Comparison of ENCODE assay signal across 18 cellular contexts in genomic region chr2:148903946-148904345, GRCh38. TPM values are rescaled to one million over a fixed set of nuclear protein-coding genes. Genes with fewer than 3 reads are reported as not detected.
DNase-seq lines count a peak whose midpoint lies in the region; ATAC-seq lines count a peak whose summit lies in the region.
"Had no signal": no experiment of that assay in that cellular context is flagged by ENCODE, and none has a peak within 500 bp of the region (broad histone marks: within the 10 kb centered on the region; RNA-seq: fewer than 3 reads in every experiment).

No MANE protein-coding gene starts in this region.

- H3K4me3 ChIP-seq in HAP-1, result no peak overlapping the region
- H3K4me3 ChIP-seq: PC-9 had no signal

- in situ Hi-C loops in HAP-1 (cut with MboI; ENCODE audit: low sequenced_read_pairs), result no loop called here

- DNase-seq in COR-L47 (lab: John Stamatoyannopoulos, UW) (peak; percentile 94), NCI-H1436 (lab: John Stamatoyannopoulos, UW) (peak; percentile 90), NCI-H2227 treated with DMSO at 0.1 percent for 48 hours (lab: John Stamatoyannopoulos, UW) (peak; percentile 83), NOMO-1 (lab: John Stamatoyannopoulos, UW; ENCODE audit: unreplicated experiment in 2 of 2) (peak; percentile 70 to 74), mucosa of gallbladder (ENCODE audit: low spot score) (no peak), HAP-1 (ENCODE audit: low spot score in 2 of 2) (no peak)
- DNase-seq in effector CD8-positive, alpha-beta T cell (lab: John Stamatoyannopoulos, UW), result no peak
- DNase-seq: 8988T; C1 segment of cervical spinal cord; CD8-positive, alpha-beta memory T cell; KG1; NCI-H1092; NCI-H1930; NCI-H82; PC-9; RPMI8226; SHP77 had no signal

- ATAC-seq in GM19324 (IDR thresholded peaks at IDR 0.05; ENCODE audit: low FRiP score, unreplicated experiment), result no peak

- no peaks in the 10 kb centered on the region for H3K9me3 ChIP-seq in HAP-1

- no peaks in the 10 kb centered on the region for H3K27me3 ChIP-seq in HAP-1 (ENCODE audit: low read depth)

- H3K36me3 ChIP-seq in HAP-1 (replicated peaks), result no peaks in the 10 kb centered on the region

- H3K4me1 ChIP-seq in HAP-1, result no peaks in the 10 kb centered on the region

RNA-seq across cellular contexts. Expression of gene KIF5C, which starts 28.9 kb away (rescaled TPM):
- 3.5 TPM for total RNA-seq in mucosa of gallbladder

Comparison
In these comparisons a context has a peak if more than half of its experiments do, and no peak if none do; other contexts are left out.
1. DNase-seq: peak in COR-L47 (single experiment), NCI-H1436 (single experiment), NCI-H2227 treated with DMSO at 0.1 percent for 48 hours (single experiment) and NOMO-1 (2 of 2); none in mucosa of gallbladder (single experiment), effector CD8-positive, alpha-beta T cell (single experiment) and HAP-1 (0 of 2).